Comparison of ENCODE assay signal across 1 cellular context in the genomic region with DNA sequence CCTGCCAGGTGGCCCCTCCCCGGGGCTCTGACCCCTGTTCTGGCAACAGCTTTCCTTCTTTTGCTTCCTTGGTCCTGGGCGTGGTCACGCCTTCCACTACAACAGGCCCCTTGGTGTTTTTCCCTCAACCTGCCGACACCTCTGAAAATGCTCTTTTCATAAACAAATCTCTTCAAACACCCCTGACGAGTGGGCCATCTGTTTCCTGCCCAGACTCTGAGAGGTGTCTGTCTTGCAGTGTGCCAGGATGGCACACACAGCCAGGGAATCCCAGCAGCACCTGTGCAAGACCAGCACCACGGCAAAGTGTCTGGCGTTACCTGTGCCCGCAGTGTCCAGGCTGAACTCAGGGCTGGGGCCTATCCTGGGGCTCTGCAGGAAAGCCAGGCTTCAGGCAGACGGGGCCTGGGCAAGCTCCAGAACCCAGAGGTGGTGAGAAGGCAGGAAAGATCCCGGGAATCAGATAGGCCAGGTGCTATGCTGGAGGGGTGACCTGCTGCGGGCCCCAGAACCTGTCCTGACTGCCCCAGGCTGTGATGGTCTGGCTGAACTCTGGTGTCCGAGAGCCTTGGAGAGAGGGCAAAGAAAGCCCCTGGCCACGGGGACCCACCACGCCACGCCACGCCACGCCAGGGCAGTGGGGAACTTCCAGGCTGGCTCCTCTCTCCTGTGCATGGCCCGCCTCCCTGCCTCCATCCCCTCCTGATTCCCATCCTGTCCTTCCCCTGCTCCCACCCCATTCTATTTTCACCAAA.
TF ChIP-seq lines count a peak whose summit lies in the region.

No MANE protein-coding gene starts in this region.

TF ChIP-seq in endothelial cell of umbilical vein, 7 proteins besides CTCF, POLR2A, EP300 and RAD21:
- TF ChIP-seq, protein P1, sequence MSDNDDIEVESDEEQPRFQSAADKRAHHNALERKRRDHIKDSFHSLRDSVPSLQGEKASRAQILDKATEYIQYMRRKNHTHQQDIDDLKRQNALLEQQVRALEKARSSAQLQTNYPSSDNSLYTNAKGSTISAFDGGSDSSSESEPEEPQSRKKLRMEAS (IDR thresholded peaks at IDR 0.05; ENCODE audit: insufficient read depth, insufficient read length), result no peak
- TF ChIP-seq JUN (IDR thresholded peaks at IDR 0.05; ENCODE audit: borderline replicate concordance, insufficient read depth, insufficient read length, low read depth), result no peak
- no peak for TF ChIP-seq MYC (IDR thresholded peaks at IDR 0.05; ENCODE audit: low read depth, low read length)
- no peak for TF ChIP-seq GATA2 (IDR thresholded peaks at IDR 0.05; ENCODE audit: insufficient read depth, insufficient read length, low read depth, low read length)
- no peak for TF ChIP-seq POLR2AphosphoS5 (IDR thresholded peaks at IDR 0.05; ENCODE audit: insufficient read depth, low read depth, low read length)
- TF ChIP-seq FOS (IDR thresholded peaks at IDR 0.05; ENCODE audit: borderline replicate concordance, insufficient read depth, low read length), result no peak
- no peak for TF ChIP-seq EZH2 (IDR thresholded peaks at IDR 0.05; ENCODE audit: borderline replicate concordance, low read depth, low read length, severe bottlenecking)
TF ChIP-seq in endothelial cell of umbilical vein: peak in this region for 0.
